ENCODE assay signal across 10 cellular contexts in the genomic region with DNA sequence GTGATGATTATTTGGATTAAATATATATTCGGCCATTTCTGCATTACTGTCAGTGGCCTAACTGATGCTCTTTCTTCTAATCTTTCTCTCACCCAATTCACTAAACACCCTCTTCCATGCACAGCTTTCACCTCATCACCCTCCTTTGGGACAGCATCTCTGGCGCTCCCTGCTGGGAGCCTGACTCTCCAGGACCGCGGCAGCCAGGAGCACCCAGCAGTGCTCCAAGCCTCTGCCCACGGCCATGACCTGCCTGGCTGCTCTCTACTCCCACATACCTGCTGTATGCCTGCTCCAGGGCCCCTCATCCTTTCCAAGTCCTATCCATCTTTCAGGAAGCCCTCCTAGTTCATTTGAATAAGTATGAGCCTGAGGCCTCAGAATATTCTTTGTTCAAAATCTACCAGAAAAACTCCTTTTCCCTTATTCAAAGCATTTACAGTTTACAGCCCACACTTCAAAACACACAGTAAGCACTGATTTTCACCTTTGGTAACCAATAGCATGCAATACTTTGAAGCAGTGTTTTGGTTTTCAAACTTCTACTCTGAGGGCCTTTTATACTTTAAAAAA. TPM values are rescaled to one million over a fixed set of nuclear protein-coding genes. Genes with fewer than 3 reads are reported as not detected.
DNase-seq lines count a peak whose midpoint lies in the region; ATAC-seq and TF ChIP-seq lines count a peak whose summit lies in the region.
"Had no signal": no experiment of that assay in that cellular context is flagged by ENCODE, and none has a peak within 500 bp of the region (broad histone marks: within the 10 kb centered on the region; RNA-seq: fewer than 3 reads in every experiment).

No MANE protein-coding gene starts in this region.

- WGBS in endodermal cell (ENCODE audit: insufficient coverage in 1 of 2, insufficient read length in 1 of 2), 2 experiments = 48 to 63% methylated on average over 3 to 5 of the region's 5 CpGs
- 33 to 65% (median 53%) methylated on average over 5 of the region's 5 CpGs for WGBS in stomach, 5 donors

- H3K4me1 ChIP-seq in endodermal cell (ENCODE audit: control insufficient read depth, insufficient read depth, low read length) = no peaks in the 10 kb centered on the region
- H3K4me1 ChIP-seq in stomach = peaks cover 0 to 3% (median 0%) of the 10 kb centered on the region in 4 donors
- H3K4me1 ChIP-seq: pancreas had no signal

- peak; percentile 14 for DNase-seq in activated naive CD8-positive, alpha-beta T cell treated with anti-CD3 and anti-CD28 coated beads, Interleukin-2, amount 50 U/mL, for 24 hours
- no peak for DNase-seq in activated naive CD8-positive, alpha-beta T cell treated with anti-CD3 and anti-CD28 coated beads for 36 hours
- DNase-seq in NCI-H69 (lab: John Stamatoyannopoulos, UW) (peak; percentile 11), endodermal cell (peak; percentile 78), stomach (peak; percentile 32), middle frontal gyrus (ENCODE audit: extremely low spot score, low spot score) (no peak)
- DNase-seq in activated T-helper 1 cell treated with anti-CD3 and anti-CD28 coated beads, Interleukin-12 subunit alpha, Interleukin-12 subunit beta, Interleukin-2, Interleukin-4 antibody, amounts not matched to agents 30 ng/mL and 10 ng/mL and 1 ng/mL, durations not matched to agents 14 hours and 24 hours and 36 hours (ENCODE audit: low spot score) = no peak
- DNase-seq: KG1 had no signal

- H3K27ac Mint-ChIP-seq in activated naive CD8-positive, alpha-beta T cell treated with anti-CD3 and anti-CD28 coated beads, Interleukin-2, amount 50 U/mL, for 24 hours = no peak overlapping the region
- H3K27ac Mint-ChIP-seq in activated naive CD8-positive, alpha-beta T cell treated with anti-CD3 and anti-CD28 coated beads for 36 hours = no peak overlapping the region
- H3K27ac Mint-ChIP-seq in endodermal cell = no peak overlapping the region
- H3K27ac Mint-ChIP-seq in activated T-helper 1 cell treated with anti-CD3 and anti-CD28 coated beads, Interleukin-12 subunit alpha, Interleukin-12 subunit beta, Interleukin-2, Interleukin-4 antibody, amounts not matched to agents 30 ng/mL and 10 ng/mL and 1 ng/mL, durations not matched to agents 14 hours and 24 hours and 36 hours = no peak overlapping the region

- H3K27me3 ChIP-seq in endodermal cell (ENCODE audit: control insufficient read depth, insufficient read depth, low read length, poor library complexity, severe bottlenecking) (peaks cover 23% of the 10 kb centered on the region), stomach (peaks cover 0 to 18% (median 0%) of the 10 kb centered on the region in 3 donors)

- H3K4me1 Mint-ChIP-seq in activated naive CD8-positive, alpha-beta T cell treated with anti-CD3 and anti-CD28 coated beads, Interleukin-2, amount 50 U/mL, for 24 hours = no peaks in the 10 kb centered on the region
- H3K4me1 Mint-ChIP-seq in activated naive CD8-positive, alpha-beta T cell treated with anti-CD3 and anti-CD28 coated beads for 36 hours = no peaks in the 10 kb centered on the region
- H3K4me1 Mint-ChIP-seq in endodermal cell = peaks cover 23% of the 10 kb centered on the region
- no peaks in the 10 kb centered on the region for H3K4me1 Mint-ChIP-seq in activated T-helper 1 cell treated with anti-CD3 and anti-CD28 coated beads, Interleukin-12 subunit alpha, Interleukin-12 subunit beta, Interleukin-2, Interleukin-4 antibody, amounts not matched to agents 30 ng/mL and 10 ng/mL and 1 ng/mL, durations not matched to agents 14 hours and 24 hours and 36 hours (ENCODE audit: low read depth)

- H3K4me3 ChIP-seq in endodermal cell (ENCODE audit: low read length) = no peak overlapping the region
- no peak overlapping the region for H3K4me3 ChIP-seq in stomach
- H3K4me3 ChIP-seq: pancreas had no signal

- H3K36me3 ChIP-seq in endodermal cell (ENCODE audit: control insufficient read depth, insufficient read depth, low read length) = no peaks in the 10 kb centered on the region
- no peaks in the 10 kb centered on the region for H3K36me3 ChIP-seq in stomach
- H3K36me3 ChIP-seq: pancreas had no signal

- no peak overlapping the region for H3K9ac ChIP-seq in endodermal cell (ENCODE audit: extremely low read depth, low read length, poor library complexity, severe bottlenecking)

- TF ChIP-seq POLR2A in stomach (IDR thresholded peaks at IDR 0.05) = no peak

- no peak for TF ChIP-seq EP300 in stomach (IDR thresholded peaks at IDR 0.05)

- H3K9me3 Mint-ChIP-seq in activated naive CD8-positive, alpha-beta T cell treated with anti-CD3 and anti-CD28 coated beads, Interleukin-2, amount 50 U/mL, for 24 hours = no peaks in the 10 kb centered on the region
- H3K9me3 Mint-ChIP-seq in activated naive CD8-positive, alpha-beta T cell treated with anti-CD3 and anti-CD28 coated beads for 36 hours = no peaks in the 10 kb centered on the region
- H3K9me3 Mint-ChIP-seq in endodermal cell = no peaks in the 10 kb centered on the region
- H3K9me3 Mint-ChIP-seq in activated T-helper 1 cell treated with anti-CD3 and anti-CD28 coated beads, Interleukin-12 subunit alpha, Interleukin-12 subunit beta, Interleukin-2, Interleukin-4 antibody, amounts not matched to agents 30 ng/mL and 10 ng/mL and 1 ng/mL, durations not matched to agents 14 hours and 24 hours and 36 hours = no peaks in the 10 kb centered on the region

- H3K9me3 ChIP-seq in endodermal cell (ENCODE audit: control insufficient read depth, low read length) (no peaks in the 10 kb centered on the region), stomach (no peaks in the 10 kb centered on the region)
- H3K9me3 ChIP-seq: pancreas had no signal

- ATAC-seq in activated naive CD8-positive, alpha-beta T cell treated with anti-CD3 and anti-CD28 coated beads, Interleukin-2, amount 50 U/mL, for 24 hours = no peak
- ATAC-seq in HG03565 (IDR thresholded peaks at IDR 0.05; ENCODE audit: unreplicated experiment) = no peak

- no peak overlapping the region for H3K4me3 Mint-ChIP-seq in activated naive CD8-positive, alpha-beta T cell treated with anti-CD3 and anti-CD28 coated beads, Interleukin-2, amount 50 U/mL, for 24 hours
- H3K4me3 Mint-ChIP-seq in activated naive CD8-positive, alpha-beta T cell treated with anti-CD3 and anti-CD28 coated beads for 36 hours = no peak overlapping the region
- H3K4me3 Mint-ChIP-seq in endodermal cell = no peak overlapping the region
- H3K4me3 Mint-ChIP-seq in activated T-helper 1 cell treated with anti-CD3 and anti-CD28 coated beads, Interleukin-12 subunit alpha, Interleukin-12 subunit beta, Interleukin-2, Interleukin-4 antibody, amounts not matched to agents 30 ng/mL and 10 ng/mL and 1 ng/mL, durations not matched to agents 14 hours and 24 hours and 36 hours = no peak overlapping the region

- peaks cover 14% of the 10 kb centered on the region for H3K27me3 Mint-ChIP-seq in activated naive CD8-positive, alpha-beta T cell treated with anti-CD3 and anti-CD28 coated beads, Interleukin-2, amount 50 U/mL, for 24 hours
- H3K27me3 Mint-ChIP-seq in activated naive CD8-positive, alpha-beta T cell treated with anti-CD3 and anti-CD28 coated beads for 36 hours = peaks cover 17% of the 10 kb centered on the region
- peaks cover 12% of the 10 kb centered on the region for H3K27me3 Mint-ChIP-seq in endodermal cell (ENCODE audit: insufficient read depth)
- H3K27me3 Mint-ChIP-seq in activated T-helper 1 cell treated with anti-CD3 and anti-CD28 coated beads, Interleukin-12 subunit alpha, Interleukin-12 subunit beta, Interleukin-2, Interleukin-4 antibody, amounts not matched to agents 30 ng/mL and 10 ng/mL and 1 ng/mL, durations not matched to agents 14 hours and 24 hours and 36 hours (ENCODE audit: insufficient read depth) = peaks cover 37% of the 10 kb centered on the region

- intact Hi-C loops in stomach (cut with DNase I; ENCODE audit: low total_unique reads) = no loop called here
- intact Hi-C loops in activated T-helper 1 cell treated with anti-CD3 and anti-CD28 coated beads, Interleukin-12 subunit alpha, Interleukin-12 subunit beta, Interleukin-2, Interleukin-4 antibody, amounts not matched to agents 30 ng/mL and 10 ng/mL and 1 ng/mL, durations not matched to agents 14 hours and 24 hours and 36 hours (cut with micrococcal nuclease) = no loop called here

- H3K27ac ChIP-seq in endodermal cell (ENCODE audit: low read depth, low read length) = no peak overlapping the region
- no peak overlapping the region for H3K27ac ChIP-seq in stomach
- H3K27ac ChIP-seq: pancreas had no signal

- no peaks in the 10 kb centered on the region for H3K36me3 Mint-ChIP-seq in activated naive CD8-positive, alpha-beta T cell treated with anti-CD3 and anti-CD28 coated beads, Interleukin-2, amount 50 U/mL, for 24 hours (ENCODE audit: low read depth)
- no peaks in the 10 kb centered on the region for H3K36me3 Mint-ChIP-seq in activated naive CD8-positive, alpha-beta T cell treated with anti-CD3 and anti-CD28 coated beads for 36 hours
- no peaks in the 10 kb centered on the region for H3K36me3 Mint-ChIP-seq in endodermal cell (ENCODE audit: low read depth)
- no peaks in the 10 kb centered on the region for H3K36me3 Mint-ChIP-seq in activated T-helper 1 cell treated with anti-CD3 and anti-CD28 coated beads, Interleukin-12 subunit alpha, Interleukin-12 subunit beta, Interleukin-2, Interleukin-4 antibody, amounts not matched to agents 30 ng/mL and 10 ng/mL and 1 ng/mL, durations not matched to agents 14 hours and 24 hours and 36 hours (ENCODE audit: low read depth)

- TF ChIP-seq CTCF in endodermal cell (conservative IDR thresholded peaks at IDR 0.05) (peak; percentile 66), stomach (IDR thresholded peaks at IDR 0.05) (no peak)

RNA-seq across cellular contexts. Expression of gene CTCFL, which starts 15.2 kb away (rescaled TPM):
- total RNA-seq in activated naive CD8-positive, alpha-beta T cell treated with anti-CD3 and anti-CD28 coated beads for 36 hours = not detected
- total RNA-seq in endodermal cell (1 to 10 TPM in 1 of 2 donors, under 1 TPM in 1; 0.33 to 1.4 TPM), stomach (not detected)
- polyA plus RNA-seq in endodermal cell (2013, experiment 1 of 2) = 0.28 TPM
- 0.46 TPM for polyA plus RNA-seq in endodermal cell (2013, experiment 2 of 2)
- polyA plus RNA-seq in stomach = not detected
- not detected in 2 replicates for total RNA-seq in activated T-helper 1 cell treated with anti-CD3 and anti-CD28 coated beads, Interleukin-12 subunit alpha, Interleukin-12 subunit beta, Interleukin-2, Interleukin-4 antibody, amounts not matched to agents 30 ng/mL and 10 ng/mL and 1 ng/mL, durations not matched to agents 14 hours and 24 hours and 36 hours
- polyA plus RNA-seq: pancreas had no signal

RNA-seq across cellular contexts. Expression of gene PCK1, which starts 51.2 kb away (rescaled TPM):
- total RNA-seq in activated naive CD8-positive, alpha-beta T cell treated with anti-CD3 and anti-CD28 coated beads for 36 hours = not detected
- total RNA-seq in endodermal cell (not detected), stomach (100 to 1,000 TPM in 1 of 5 donors, 10 to 100 TPM in 2, under 1 TPM in 2; 0.43 to 311 (median 10.5) TPM)
- polyA plus RNA-seq in endodermal cell (2013, experiment 1 of 2) = 0.25 TPM
- 0.70 TPM for polyA plus RNA-seq in endodermal cell (2013, experiment 2 of 2)
- under 1 TPM; 0.12 to 0.76 (median 0.43) TPM for polyA plus RNA-seq in stomach
- not detected in 2 replicates for total RNA-seq in activated T-helper 1 cell treated with anti-CD3 and anti-CD28 coated beads, Interleukin-12 subunit alpha, Interleukin-12 subunit beta, Interleukin-2, Interleukin-4 antibody, amounts not matched to agents 30 ng/mL and 10 ng/mL and 1 ng/mL, durations not matched to agents 14 hours and 24 hours and 36 hours

Comparison
In these comparisons a context has a peak if more than half of its experiments do, and no peak if none do; other contexts are left out.
1. DNase-seq: peak in activated naive CD8-positive, alpha-beta T cell treated with anti-CD3 and anti-CD28 coated beads, Interleukin-2, amount 50 U/mL, for 24 hours (single experiment), NCI-H69 (single experiment), endodermal cell (single experiment) and stomach (single experiment); none in activated naive CD8-positive, alpha-beta T cell treated with anti-CD3 and anti-CD28 coated beads for 36 hours (single experiment), middle frontal gyrus (single experiment) and activated T-helper 1 cell treated with anti-CD3 and anti-CD28 coated beads, Interleukin-12 subunit alpha, Interleukin-12 subunit beta, Interleukin-2, Interleukin-4 antibody, amounts not matched to agents 30 ng/mL and 10 ng/mL and 1 ng/mL, durations not matched to agents 14 hours and 24 hours and 36 hours (single experiment).